In the genomic region with DNA sequence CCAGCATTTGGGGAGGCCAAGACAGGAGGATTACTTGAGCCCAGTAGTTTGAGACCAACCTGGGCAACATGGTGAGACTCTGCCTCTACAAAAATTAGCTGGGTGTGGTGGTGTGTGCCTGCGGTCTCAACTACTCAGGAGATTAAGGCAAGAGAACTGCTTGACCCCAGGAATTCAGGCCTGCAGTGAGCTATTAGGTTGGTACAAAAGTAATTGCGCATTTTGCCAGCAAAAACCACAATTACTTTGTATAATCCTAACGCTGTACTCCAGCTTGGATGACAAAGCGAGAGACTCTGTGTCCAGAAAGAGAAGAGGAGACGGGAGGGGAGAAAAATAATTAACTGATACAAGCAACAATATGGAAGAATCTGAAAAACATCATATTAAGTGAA, we compare ENCODE assay signal across 9 cellular contexts. TPM values are rescaled to one million over a fixed set of nuclear protein-coding genes. Genes with fewer than 3 reads are reported as not detected.
DNase-seq lines count a peak whose midpoint lies in the region; ATAC-seq, FAIRE-seq and TF ChIP-seq lines count a peak whose summit lies in the region.
"Had no signal": no experiment of that assay in that cellular context is flagged by ENCODE, and none has a peak within 500 bp of the region (broad histone marks: within the 10 kb centered on the region; RNA-seq: fewer than 3 reads in every experiment).

No MANE protein-coding gene starts in this region.

- no peak overlapping the region for H2AFZ ChIP-seq in smooth muscle cell (ENCODE audit: low read depth)

- H3K36me3 ChIP-seq in smooth muscle cell (ENCODE audit: low read depth), result no peaks in the 10 kb centered on the region

- peaks cover 54 to 73% (median 70%) of the 10 kb centered on the region in 3 donors for H3K4me1 Mint-ChIP-seq in T-cell

- TF ChIP-seq CTCF in fibroblast of mammary gland (conservative IDR thresholded peaks at IDR 0.05; ENCODE audit: control insufficient read depth, insufficient read depth, low read depth, low read length) (no peak), smooth muscle cell (IDR thresholded peaks at IDR 0.05; ENCODE audit: borderline replicate concordance, insufficient read depth, poor library complexity, severe bottlenecking) (no peak)

- WGBS in smooth muscle cell (ENCODE audit: low lambda C conversion rate), result 41% methylated on average over 5 of the region's 5 CpGs

- peaks cover 11% of the 10 kb centered on the region for H3K36me3 Mint-ChIP-seq in T-cell

- no peak for ATAC-seq in T-cell (replicated peaks in 1 of 4)

- no peak overlapping the region for H3K9ac ChIP-seq in smooth muscle cell (ENCODE audit: low read depth)

- peaks cover 3% of the 10 kb centered on the region for H3K4me1 ChIP-seq in smooth muscle cell (ENCODE audit: low read depth)

- H3K9me3 Mint-ChIP-seq in T-cell, result no peaks in the 10 kb centered on the region

- H3K27me3 Mint-ChIP-seq in T-cell, result no peaks in the 10 kb centered on the region

- no peaks in the 10 kb centered on the region for H3K27me3 ChIP-seq in smooth muscle cell (ENCODE audit: low read depth)

- CTCF ChIA-PET in T-cell (lab: Charles Lee), result no interaction called here

- no peaks in the 10 kb centered on the region for H3K9me3 ChIP-seq in smooth muscle cell (replicated peaks; ENCODE audit: low read depth)

- POLR2A ChIA-PET in T-cell (lab: Charles Lee), result no interaction called here

- H3K79me2 ChIP-seq in smooth muscle cell (ENCODE audit: low read depth), result peaks cover 100% of the 10 kb centered on the region

- peaks cover 42% of the 10 kb centered on the region for H3F3A ChIP-seq in smooth muscle cell (ENCODE audit: low read depth)

- peak overlapping the region in 1 of 3 donors; percentile 5 for H3K4me3 Mint-ChIP-seq in T-cell

- FAIRE-seq in GM12892 (lab: Jason Lieb, UNC), result no peak
- no peak for FAIRE-seq in H54 (lab: Jason Lieb, UNC)

- peak overlapping the region; percentile 53 to 73 for H3K27ac Mint-ChIP-seq in T-cell

- H4K20me1 ChIP-seq in smooth muscle cell (ENCODE audit: low read depth), result peaks cover 100% of the 10 kb centered on the region

- TF ChIP-seq POLR2A in GM12892 (IDR thresholded peaks at IDR 0.05; ENCODE audit: low read depth, low read length), result no peak
- no peak for TF ChIP-seq POLR2A in H54 (IDR thresholded peaks at IDR 0.05; ENCODE audit: low read depth, low read length)

- H3K4me2 ChIP-seq in smooth muscle cell, result peak overlapping the region; percentile 28

- DNase-seq in H4 (ENCODE audit: low spot score), result peak; percentile 67
- no peak for DNase-seq in T-cell
- peak; percentile 58 for DNase-seq in fibroblast of mammary gland (ENCODE audit: low read depth)
- DNase-seq in smooth muscle cell (lab: John Stamatoyannopoulos, UW; ENCODE audit: unreplicated experiment), result no peak
- DNase-seq in GM12892 (ENCODE audit: insufficient read length), result no peak
- DNase-seq in foreskin melanocyte, result no peak
- no peak for DNase-seq in H54 (ENCODE audit: insufficient read length, low spot score)
- DNase-seq: glutamatergic neuron, NCI-H524 treated with DMSO at 0.1 percent for 48 hours had no signal

- H3K27ac ChIP-seq in smooth muscle cell (ENCODE audit: low read depth), result peak overlapping the region; percentile 80

- no peak overlapping the region for H3K4me3 ChIP-seq in fibroblast of mammary gland (ENCODE audit: control insufficient read depth, low read depth, low read length)
- no peak overlapping the region for H3K4me3 ChIP-seq in smooth muscle cell

RNA-seq across cellular contexts. Expression of a gene that starts 32.7 kb away (rescaled TPM):
- total RNA-seq in H4 (2014; rRNA removed; shearing (Covaris generic)), result 618 and 659 TPM in 2 replicates
- total RNA-seq in T-cell, result 100 to 1,000 TPM; 119 to 129 (median 126) TPM
- total RNA-seq in smooth muscle cell, result 586 and 662 TPM in 2 replicates
- 383 and 429 TPM in 2 replicates for polyA plus RNA-seq in smooth muscle cell
- polyA plus RNA-seq in GM12892 (2012; ENCODE audit: missing spikeins), result 375 TPM

Comparison
In these comparisons a context has a peak if more than half of its experiments do, and no peak if none do; other contexts are left out.
1. DNase-seq: peak in H4 (single experiment) and fibroblast of mammary gland (single experiment); none in T-cell (0 of 34), smooth muscle cell (single experiment), GM12892 (single experiment), foreskin melanocyte (single experiment) and H54 (single experiment).